ENCODE assay signal across 13 cellular contexts in genomic region chr2:46257476-46257875, GRCh38. TPM values are rescaled to one million over a fixed set of nuclear protein-coding genes. Genes with fewer than 3 reads are reported as not detected.
A peak's percentile ranks its signal among the peaks of the same experiment; 100 is the strongest.
DNase-seq lines count a peak whose midpoint lies in the region; ATAC-seq and TF ChIP-seq lines count a peak whose summit lies in the region.
"Had no signal": no experiment of that assay in that cellular context is flagged by ENCODE, and none has a peak within 500 bp of the region (broad histone marks: within the 10 kb centered on the region; RNA-seq: fewer than 3 reads in every experiment).

No MANE protein-coding gene starts in this region.

- peaks cover 9% of the 10 kb centered on the region for H3K4me1 Mint-ChIP-seq in HFFc6 (ENCODE audit: low read depth)
- H3K4me1 Mint-ChIP-seq: activated naive CD8-positive, alpha-beta T cell treated with anti-CD3 and anti-CD28 coated beads for 36 hours had no signal

- H3K27me3 ChIP-seq in gastrocnemius medialis: no peaks in the 10 kb centered on the region

- no peak overlapping the region for H3K4me3 Mint-ChIP-seq in HFFc6
- H3K4me3 Mint-ChIP-seq: activated naive CD8-positive, alpha-beta T cell treated with anti-CD3 and anti-CD28 coated beads for 36 hours had no signal

- no peaks in the 10 kb centered on the region for H3K36me3 ChIP-seq in gastrocnemius medialis

- intact Hi-C loops in gastrocnemius medialis (cut with DNase I; ENCODE audit: low total_unique reads): no loop called here

- H3K9me3 Mint-ChIP-seq in HFFc6: no peaks in the 10 kb centered on the region
- H3K9me3 Mint-ChIP-seq: activated naive CD8-positive, alpha-beta T cell treated with anti-CD3 and anti-CD28 coated beads for 36 hours had no signal

- POLR2A ChIA-PET in RWPE1 (lab: Yijun Ruan, JAX; ENCODE audit: low non-redundant PET) (no interaction called here), HEK293T (lab: Yijun Ruan, JAX) (no interaction called here)

- ATAC-seq in gastrocnemius medialis (peak; percentile 49 to 59), HG02938 (IDR thresholded peaks at IDR 0.05; ENCODE audit: unreplicated experiment) (no peak)

- no peaks in the 10 kb centered on the region for H3K36me3 Mint-ChIP-seq in HFFc6 (ENCODE audit: low read depth)
- H3K36me3 Mint-ChIP-seq: activated naive CD8-positive, alpha-beta T cell treated with anti-CD3 and anti-CD28 coated beads for 36 hours had no signal

- H3K27me3 Mint-ChIP-seq in HFFc6 (ENCODE audit: insufficient read depth): peaks cover 8% of the 10 kb centered on the region
- H3K27me3 Mint-ChIP-seq: activated naive CD8-positive, alpha-beta T cell treated with anti-CD3 and anti-CD28 coated beads for 36 hours had no signal

- no peak for TF ChIP-seq POLR2A in gastrocnemius medialis (IDR thresholded peaks at IDR 0.05)

- in situ Hi-C loops in gastrocnemius medialis (cut with MboI; ENCODE audit: low sequenced_read_pairs in 4 of 4): no loop called here

- H3K27ac Mint-ChIP-seq in HFFc6: no peak overlapping the region
- H3K27ac Mint-ChIP-seq: activated naive CD8-positive, alpha-beta T cell treated with anti-CD3 and anti-CD28 coated beads for 36 hours had no signal

- peak; percentile 23 for DNase-seq in HFFc6
- DNase-seq in NCI-H2171 treated with DMSO at 0.1 percent for 48 hours (lab: John Stamatoyannopoulos, UW): peak; percentile 84
- peak; percentile 90 to 97 for DNase-seq in dermis microvascular lymphatic vessel endothelial cell (ENCODE audit: low read depth in 2 of 2)
- DNase-seq in gastrocnemius medialis: no peak
- no peak for DNase-seq in RWPE1 (ENCODE audit: low spot score)
- no peak for DNase-seq in COLO829 (ENCODE audit: low spot score)
- DNase-seq in HEK293T (ENCODE audit: extremely low spot score): no peak
- DNase-seq: activated CD4-positive, alpha-beta T cell treated with anti-CD3 and anti-CD28 coated beads, Interleukin-2, amount 50 U/mL, for 1 hour; activated naive CD8-positive, alpha-beta T cell treated with anti-CD3 and anti-CD28 coated beads for 36 hours; GF-D8; stimulated activated CD4-positive, alpha-beta T cell treated with anti-CD3 and anti-CD28 coated beads, Interleukin-1b, Interleukin-23, amount 100 ng/mL, for 48 hours had no signal

- no peak for TF ChIP-seq CTCF in HFFc6 (IDR thresholded peaks at IDR 0.05)
- TF ChIP-seq CTCF in gastrocnemius medialis (IDR thresholded peaks at IDR 0.05 in 4 of 5, conservative IDR thresholded peaks at IDR 0.05 in 1 of 5): no peak
- no peak for TF ChIP-seq CTCF in RWPE1 (conservative IDR thresholded peaks at IDR 0.05; ENCODE audit: low read depth)

- H3K4me3 ChIP-seq in gastrocnemius medialis: no peak overlapping the region
- H3K4me3 ChIP-seq: K562 had no signal

- H3K4me1 ChIP-seq in gastrocnemius medialis: peaks cover 10 to 40% of the 10 kb centered on the region in 2 donors

- CTCF ChIA-PET in RWPE1 (lab: Yijun Ruan, JAX): interaction anchor here (0.6 kb wide), 1 partner anchor 199 kb away, joined by 4 read pairs; no protein-coding TSS in a partner anchor
- CTCF ChIA-PET in HEK293T (lab: Yijun Ruan, JAX): no interaction called here

- no peaks in the 10 kb centered on the region for H3K9me3 ChIP-seq in gastrocnemius medialis

- peak overlapping the region in 3 of 4 donors; percentile 46 to 66 (median 64) for H3K27ac ChIP-seq in gastrocnemius medialis
- H3K27ac ChIP-seq in RWPE1: no peak overlapping the region

TF ChIP-seq in HEK293T, 16 proteins besides CTCF, POLR2A, EP300 and RAD21:
- no peak for TF ChIP-seq SUZ12 (IDR thresholded peaks at IDR 0.05)
- TF ChIP-seq CTBP1 (IDR thresholded peaks at IDR 0.05; ENCODE audit: borderline replicate concordance): no peak
- TF ChIP-seq ARNT (IDR thresholded peaks at IDR 0.05): no peak
- no peak for TF ChIP-seq PKNOX1 (IDR thresholded peaks at IDR 0.05)
- no peak for TF ChIP-seq FOXA1 (IDR thresholded peaks at IDR 0.05)
- TF ChIP-seq NFRKB (IDR thresholded peaks at IDR 0.05): no peak
- no peak for TF ChIP-seq LEF1 (IDR thresholded peaks at IDR 0.05; ENCODE audit: borderline replicate concordance)
- TF ChIP-seq HDGF (IDR thresholded peaks at IDR 0.05; ENCODE audit: borderline replicate concordance): no peak
- TF ChIP-seq FOXM1 (IDR thresholded peaks at IDR 0.05; ENCODE audit: borderline replicate concordance): no peak
- no peak for TF ChIP-seq FOXK2 (IDR thresholded peaks at IDR 0.05)
- TF ChIP-seq TARDBP (IDR thresholded peaks at IDR 0.05): no peak
- TF ChIP-seq SP1 (IDR thresholded peaks at IDR 0.05): no peak
- no peak for TF ChIP-seq L3MBTL2 (conservative IDR thresholded peaks at IDR 0.05)
- TF ChIP-seq ELF4 (IDR thresholded peaks at IDR 0.05): no peak
- no peak for TF ChIP-seq BHLHE40 (IDR thresholded peaks at IDR 0.05; ENCODE audit: borderline replicate concordance)

RNA-seq across cellular contexts. Expression of gene EPAS1, which starts 39.7 kb away (rescaled TPM):
- 100 to 1,000 TPM in 4 of 6 experiments, 10 to 100 TPM in 2; 93.5 to 115 (median 101) TPM for total RNA-seq in HFFc6 (2021; fragmentation: NEBNext Ultra II Directional; extraction: Animal tissue kit (Norgen Biotek cat#: 25700))
- total RNA-seq in dermis microvascular lymphatic vessel endothelial cell (109 and 193 TPM in 2 replicates), gastrocnemius medialis (10 to 100 TPM; 61.5 to 95.1 (median 90.0) TPM)

Comparison
In these comparisons a context has a peak if more than half of its experiments do, and no peak if none do; other contexts are left out.
1. DNase-seq: peak in HFFc6 (single experiment), NCI-H2171 treated with DMSO at 0.1 percent for 48 hours (single experiment) and dermis microvascular lymphatic vessel endothelial cell (2 of 2); none in gastrocnemius medialis (0 of 2), RWPE1 (single experiment), COLO829 (single experiment) and HEK293T (single experiment).